ENCODE assay signal across 26 cellular contexts in the genomic region with DNA sequence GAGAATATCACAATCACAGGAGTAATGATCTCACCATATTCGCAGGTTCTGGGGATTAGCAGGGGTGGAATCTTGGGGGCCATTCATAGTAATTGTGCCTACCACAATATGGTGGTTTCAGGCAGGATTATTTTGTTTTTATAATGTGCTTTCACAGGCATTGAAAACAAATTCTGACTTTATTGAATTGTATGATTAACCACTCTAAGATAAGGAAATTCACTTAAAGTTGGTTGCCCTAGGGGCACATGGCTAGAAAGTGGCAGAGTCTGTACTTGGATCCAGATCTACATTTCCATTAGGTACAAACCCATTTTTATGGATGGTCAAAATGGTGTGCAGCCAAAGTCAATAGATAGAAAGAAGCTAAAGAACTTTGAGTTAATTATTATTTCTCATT. TPM values are rescaled to one million over a fixed set of nuclear protein-coding genes. Genes with fewer than 3 reads are reported as not detected.
A peak's percentile ranks its signal among the peaks of the same experiment; 100 is the strongest.
DNase-seq lines count a peak whose midpoint lies in the region; ATAC-seq, FAIRE-seq and TF ChIP-seq lines count a peak whose summit lies in the region.
"Had no signal": no experiment of that assay in that cellular context is flagged by ENCODE, and none has a peak within 500 bp of the region (broad histone marks: within the 10 kb centered on the region; RNA-seq: fewer than 3 reads in every experiment).

No MANE protein-coding gene starts in this region.

- no peaks in the 10 kb centered on the region for H3K27me3 ChIP-seq in AG04450 (ENCODE audit: control insufficient read depth, insufficient read depth, low read length)
- H3K27me3 ChIP-seq in DND-41 (ENCODE audit: insufficient read depth, low read length, poor library complexity), result no peaks in the 10 kb centered on the region
- no peaks in the 10 kb centered on the region for H3K27me3 ChIP-seq in astrocyte (ENCODE audit: insufficient read depth, low read length)
- no peaks in the 10 kb centered on the region for H3K27me3 ChIP-seq in spleen (replicated peaks in 1 of 7)

- no peak for TF ChIP-seq POLR2A in spleen (IDR thresholded peaks at IDR 0.05)

- DNase-seq in AG04450 (ENCODE audit: low read depth, low spot score) (no peak), DND-41 (no peak), astrocyte (ENCODE audit: low read depth) (no peak), natural killer cell (no peak), spleen (no peak), cerebellar cortex (ENCODE audit: low spot score) (no peak)
- DNase-seq: activated CD4-positive, alpha-beta memory T cell treated with anti-CD3 and anti-CD28 coated beads for 36 hours; activated naive CD4-positive, alpha-beta T cell; aorta; CD4-positive, alpha-beta memory T cell; central memory CD4-positive, alpha-beta T cell; DMS153; glutamatergic neuron; GM23248; kidney glomerular epithelial cell; MM.1S; NCI-H1417; NCI-H2081; NCI-H345; stimulated activated CD4-positive, alpha-beta T cell treated with anti-CD3 and anti-CD28 coated beads, Interleukin-4, amount 100 ng/mL, for 1 hour had no signal

- CTCF ChIA-PET in AG04450 (lab: Charles Lee), result interaction anchor here (1.4 to 3.3 kb wide), 3 partner anchors 35 to 71 kb away, joined by 3 to 13 read pairs (median 4); no protein-coding TSS in a partner anchor

- H3K79me2 ChIP-seq in DND-41 (ENCODE audit: insufficient read depth, low read length), result peaks cover 23% of the 10 kb centered on the region
- H3K79me2 ChIP-seq in astrocyte (ENCODE audit: insufficient read depth, low read length), result peaks cover 8% of the 10 kb centered on the region

- POLR2A ChIA-PET in AG04450 (lab: Yijun Ruan, JAX), result interaction anchor here (0.7 kb wide), 1 partner anchor 31 kb away, joined by 3 read pairs; no protein-coding TSS in a partner anchor

- H3K27ac ChIP-seq in AG04450 (ENCODE audit: low read depth, low read length), result no peak overlapping the region
- no peak overlapping the region for H3K27ac ChIP-seq in DND-41 (ENCODE audit: low read length)
- H3K27ac ChIP-seq in astrocyte (ENCODE audit: low read depth, low read length), result no peak overlapping the region
- H3K27ac ChIP-seq in spleen, result no peak overlapping the region
- H3K27ac ChIP-seq: GM23248, skin epidermis had no signal

- FAIRE-seq in astrocyte (lab: Jason Lieb, UNC), result no peak
- FAIRE-seq: urothelium cell line had no signal

- ATAC-seq in DND-41 (ENCODE audit: insufficient read depth, low read depth) (no peak), natural killer cell (no peak), GM21515 (IDR thresholded peaks at IDR 0.05; ENCODE audit: unreplicated experiment) (no peak)
- ATAC-seq: stimulated activated memory B cell treated with anti-CD40 and anti-IgM and Interleukin-4, amounts not matched to agents 10 μg/mL and 1 μg/mL and 100 μg/mL, for 72 hours had no signal

- H4K20me1 ChIP-seq in DND-41 (ENCODE audit: insufficient read depth, low read length) (no peaks in the 10 kb centered on the region), astrocyte (ENCODE audit: insufficient read depth, low read length) (no peaks in the 10 kb centered on the region)

- H3K4me3 Mint-ChIP-seq in astrocyte (ENCODE audit: unreplicated experiment) (peak overlapping the region; percentile 30), natural killer cell (peak overlapping the region; percentile 92)
- H3K4me3 Mint-ChIP-seq: activated CD4-positive, alpha-beta memory T cell treated with anti-CD3 and anti-CD28 coated beads for 36 hours; stimulated activated memory B cell treated with anti-CD40 and anti-IgM and Interleukin-4, amounts not matched to agents 10 μg/mL and 1 μg/mL and 100 μg/mL, for 72 hours had no signal

- 93 to 100% (median 96%) methylated on average over 1 of the region's 1 CpG for WGBS in spleen, 5 donors

- no peak for TF ChIP-seq CTCF in AG04450 (IDR thresholded peaks at IDR 0.05; ENCODE audit: low read depth, low read length)
- TF ChIP-seq CTCF in DND-41 (IDR thresholded peaks at IDR 0.05; ENCODE audit: borderline replicate concordance, extremely low read depth, low read length, poor library complexity, severe bottlenecking), result no peak
- TF ChIP-seq CTCF in astrocyte (IDR thresholded peaks at IDR 0.05; ENCODE audit: insufficient read depth, low read depth, low read length), result no peak
- no peak for TF ChIP-seq CTCF in natural killer cell (IDR thresholded peaks at IDR 0.05)
- no peak for TF ChIP-seq CTCF in spleen (IDR thresholded peaks at IDR 0.05 in 8 of 11, conservative IDR thresholded peaks at IDR 0.05 in 3 of 11)

- H3K4me3 ChIP-seq in AG04450 (ENCODE audit: low read depth, low read length) (peak overlapping the region; percentile 77; the same call in 1 of the 2 replicates), DND-41 (ENCODE audit: low read depth in 1 of 2, low read length in 2 of 2) (no peak overlapping the region), astrocyte (ENCODE audit: insufficient read depth, low read depth, low read length) (no peak overlapping the region), spleen (no peak overlapping the region)
- H3K4me3 ChIP-seq: GM23248, lung had no signal

- H3K9me3 Mint-ChIP-seq in astrocyte (ENCODE audit: unreplicated experiment), result peaks cover 6% of the 10 kb centered on the region
- H3K9me3 Mint-ChIP-seq in natural killer cell, result no peaks in the 10 kb centered on the region
- H3K9me3 Mint-ChIP-seq: activated CD4-positive, alpha-beta memory T cell treated with anti-CD3 and anti-CD28 coated beads for 36 hours; CD4-positive, alpha-beta memory T cell; IgD-negative memory B cell; stimulated activated memory B cell treated with anti-CD40 and anti-IgM and Interleukin-4, amounts not matched to agents 10 μg/mL and 1 μg/mL and 100 μg/mL, for 72 hours had no signal

- H3K4me2 ChIP-seq in DND-41 (ENCODE audit: insufficient read depth, low read length) (peak overlapping the region; percentile 95), astrocyte (ENCODE audit: low read length) (no peak overlapping the region)

- H3K4me1 ChIP-seq in DND-41 (ENCODE audit: insufficient read depth, low read length) (peaks cover 40% of the 10 kb centered on the region), astrocyte (ENCODE audit: insufficient read depth, low read length) (peaks cover 11% of the 10 kb centered on the region), spleen (peaks cover 8 to 43% (median 27%) of the 10 kb centered on the region in 6 donors)

- intact Hi-C loops in natural killer cell (cut with micrococcal nuclease) (loop anchor here (10.0 kb wide), 1 partner anchor 192 kb away; a partner anchor contains a TSS), spleen (cut with DNase I; ENCODE audit: low total_unique reads) (no loop called here)

- H3K9ac ChIP-seq in DND-41 (ENCODE audit: low read depth, low read length) (no peak overlapping the region), astrocyte (ENCODE audit: low read length) (no peak overlapping the region)
- H3K9ac ChIP-seq: GM23248 had no signal

- no peaks in the 10 kb centered on the region for H3K27me3 Mint-ChIP-seq in astrocyte (ENCODE audit: low read depth, unreplicated experiment)
- no peaks in the 10 kb centered on the region for H3K27me3 Mint-ChIP-seq in natural killer cell (ENCODE audit: low read depth in 2 of 2)
- H3K27me3 Mint-ChIP-seq: activated CD4-positive, alpha-beta memory T cell treated with anti-CD3 and anti-CD28 coated beads for 36 hours; CD4-positive, alpha-beta memory T cell; IgD-negative memory B cell; stimulated activated memory B cell treated with anti-CD40 and anti-IgM and Interleukin-4, amounts not matched to agents 10 μg/mL and 1 μg/mL and 100 μg/mL, for 72 hours had no signal

- H2AFZ ChIP-seq in DND-41 (ENCODE audit: low read depth, low read length) (no peak overlapping the region), astrocyte (ENCODE audit: low read depth, low read length) (no peak overlapping the region)
- H2AFZ ChIP-seq: GM23248 had no signal

- H3K27ac Mint-ChIP-seq in astrocyte (ENCODE audit: unreplicated experiment) (no peak overlapping the region), natural killer cell (peak overlapping the region in 1 of 2 donors; percentile 96)
- H3K27ac Mint-ChIP-seq: activated CD4-positive, alpha-beta memory T cell treated with anti-CD3 and anti-CD28 coated beads for 36 hours; IgD-negative memory B cell had no signal

- H3K4me1 Mint-ChIP-seq in astrocyte (ENCODE audit: low read depth, unreplicated experiment) (peaks cover 18% of the 10 kb centered on the region), natural killer cell (peaks cover 40 to 41% of the 10 kb centered on the region in 2 donors)

- H3K36me3 ChIP-seq in DND-41 (ENCODE audit: insufficient read depth, low read length) (peaks cover 34% of the 10 kb centered on the region), astrocyte (ENCODE audit: insufficient read depth, low read length) (peaks cover 12% of the 10 kb centered on the region), spleen (peaks cover 0 to 37% (median 21%) of the 10 kb centered on the region in 6 donors)

- H3K9me3 ChIP-seq in AG04450 (ENCODE audit: control insufficient read depth, insufficient read depth, low read length) (no peaks in the 10 kb centered on the region), DND-41 (ENCODE audit: insufficient read depth, low read length, severe bottlenecking) (no peaks in the 10 kb centered on the region), astrocyte (ENCODE audit: insufficient read depth, low read depth, low read length) (no peaks in the 10 kb centered on the region), spleen (no peaks in the 10 kb centered on the region)

- H3K36me3 Mint-ChIP-seq in astrocyte (ENCODE audit: low read depth, unreplicated experiment), result peaks cover 21% of the 10 kb centered on the region
- peaks cover 9% of the 10 kb centered on the region for H3K36me3 Mint-ChIP-seq in natural killer cell

RNA-seq across cellular contexts. Expression of a gene that starts 1.7 kb away (rescaled TPM):
- polyA plus RNA-seq in AG04450 (2011; rRNA removed) (32.3 and 48.3 TPM in 2 replicates), spleen (1 to 10 TPM; 4.2 to 5.1 (median 4.8) TPM)
- polyA minus RNA-seq in AG04450 (2011; rRNA and poly(A)+ RNA removed), result 13.0 and 27.1 TPM in 2 replicates
- total RNA-seq in astrocyte (10.6 and 18.8 TPM in 2 replicates), natural killer cell (10 to 100 TPM; 17.5 to 19.0 (median 17.9) TPM), spleen (10 to 100 TPM in 6 of 7 donors, 1 to 10 TPM in 1; 6.6 to 21.1 (median 12.5) TPM)
